Comparison of ENCODE assay signal across 1 cellular context in genomic region chr1:90706437-90707362, GRCh38.
TF ChIP-seq lines count a peak whose summit lies in the region.

No MANE protein-coding gene starts in this region.

TF ChIP-seq in SK-N-SH, 30 proteins besides CTCF, POLR2A, EP300 and RAD21 (continued from another document):
- TF ChIP-seq PBX3 (IDR thresholded peaks at IDR 0.05) (no peak), NFIC (IDR thresholded peaks at IDR 0.05; ENCODE audit: borderline replicate concordance) (no peak), REST (IDR thresholded peaks at IDR 0.05; ENCODE audit: low read depth, low read length) (no peak), GABPA (IDR thresholded peaks at IDR 0.05; ENCODE audit: low read depth) (no peak), TAF1 (IDR thresholded peaks at IDR 0.05; ENCODE audit: borderline replicate concordance, low read depth, low read length) (no peak), RCOR1 (IDR thresholded peaks at IDR 0.05; ENCODE audit: low read length) (no peak), CHD2 (IDR thresholded peaks at IDR 0.05; ENCODE audit: low read length, partially characterized antibody) (no peak)
TF ChIP-seq in SK-N-SH: peak in this region for 0.
